Comparison of ENCODE assay signal across 24 cellular contexts in genomic region chr4:99336553-99336952, GRCh38. TPM values are rescaled to one million over a fixed set of nuclear protein-coding genes. Genes with fewer than 3 reads are reported as not detected.
"Had no signal": no experiment of that assay in that cellular context is flagged by ENCODE, and none has a peak within 500 bp of the region (broad histone marks: within the 10 kb centered on the region; RNA-seq: fewer than 3 reads in every experiment).

No MANE protein-coding gene starts in this region.

- H3K4me1 ChIP-seq: SJSA1 had no signal

- H3K4me3 ChIP-seq: SJSA1, SK-N-MC had no signal

- DNase-seq: KBM-7, NCI-H1092, NCI-H1105 treated with DMSO at 0.1 percent for 48 hours, NCI-H1417 treated with DMSO at 0.1 percent for 48 hours, NCI-H146, NCI-H187, NCI-H2029, NCI-H2081 treated with DMSO at 0.1 percent for 48 hours, NCI-H2171, NCI-H226, NCI-H446, NCI-H510A, NCI-H524 treated with DMSO at 0.1 percent for 48 hours, NCI-H69, NCI-H774, Right ventricle myocardium superior, RPMI8226, SIG-M5 had no signal

- H3K27me3 ChIP-seq: SJSA1 had no signal

- H3K27ac ChIP-seq: SJSA1, SK-N-MC had no signal

- FAIRE-seq: RCC 7860 had no signal

- H3K36me3 ChIP-seq: SJSA1 had no signal

RNA-seq across cellular contexts. Expression of gene ADH1B, which starts 15.4 kb away (rescaled TPM):
- total RNA-seq: HT-29, LHCN-M2, SJSA1 had no signal

RNA-seq across cellular contexts. Expression of gene ADH1C, which starts 16.0 kb away (rescaled TPM):
- total RNA-seq: LHCN-M2, MCF 10A, SJSA1 had no signal

RNA-seq across cellular contexts. Expression of gene ADH1A, which starts 45.8 kb away (rescaled TPM):
- total RNA-seq: HT-29, LHCN-M2, SJSA1 had no signal
